In genomic region chr16:15046692-15047376, GRCh38 we compare ENCODE assay signal across 18 cellular contexts. TPM values are rescaled to one million over a fixed set of nuclear protein-coding genes. Genes with fewer than 3 reads are reported as not detected.
DNase-seq lines count a peak whose midpoint lies in the region; ATAC-seq, FAIRE-seq and TF ChIP-seq lines count a peak whose summit lies in the region.
"Had no signal": no experiment of that assay in that cellular context is flagged by ENCODE, and none has a peak within 500 bp of the region (broad histone marks: within the 10 kb centered on the region; RNA-seq: fewer than 3 reads in every experiment).

No MANE protein-coding gene starts in this region.

- TF ChIP-seq CTCF in HepG2 (CRISPR knock-in tag; IDR thresholded peaks at IDR 0.05): 0 out of 2 replicates have a peak, but pooled peaks have one; percentile 22
- TF ChIP-seq CTCF in right lobe of liver (IDR thresholded peaks at IDR 0.05): no peak
- no peak for TF ChIP-seq CTCF in endodermal cell (conservative IDR thresholded peaks at IDR 0.05)

- peaks cover 22% of the 10 kb centered on the region for H3K79me2 ChIP-seq in HepG2 (ENCODE audit: insufficient read depth, low read length)

- H3K4me1 Mint-ChIP-seq in T-helper 17 cell (peaks cover 4% of the 10 kb centered on the region), endodermal cell (peaks cover 1% of the 10 kb centered on the region)

- CTCF ChIA-PET in HepG2 (lab: Yijun Ruan, JAX; ENCODE audit: low intra/inter-chr PET ratio, low total read pairs): no interaction called here

- DNase-seq in HepG2 (ENCODE audit: low spot score) (no peak), right lobe of liver (no peak), T-helper 17 cell (no peak), endodermal cell (no peak), aorta (no peak), NCI-H1694 (lab: John Stamatoyannopoulos, UW) (no peak)
- DNase-seq: COR-L47, HCEC 1CT, NCI-H1105 treated with DMSO at 0.1 percent for 48 hours, NCI-H187, NCI-H69, PC-9 had no signal

- no peak for TF ChIP-seq EP300 in HepG2 (IDR thresholded peaks at IDR 0.05; ENCODE audit: low read depth in 2 of 2, low read length in 2 of 2)
- TF ChIP-seq EP300 in HepG2 (CRISPR knock-in tag; IDR thresholded peaks at IDR 0.05; ENCODE audit: borderline replicate concordance): no peak

- peaks cover 4% of the 10 kb centered on the region; the same call in 1 of the 2 replicates for H4K20me1 ChIP-seq in HepG2 (ENCODE audit: insufficient read depth, low read length)

- H3K27me3 Mint-ChIP-seq in T-helper 17 cell (no peaks in the 10 kb centered on the region), endodermal cell (ENCODE audit: insufficient read depth) (no peaks in the 10 kb centered on the region)
- H3K27me3 Mint-ChIP-seq: IgD-negative memory B cell had no signal

- no TSS peak for BruUV-seq in HepG2 (replicated peaks; lab: Mats Ljungman, UMichigan)

- no peak for FAIRE-seq in HepG2 (lab: Jason Lieb, UNC)
- FAIRE-seq: GM19239 had no signal

- no peak for TF ChIP-seq RAD21 in HepG2 (CRISPR knock-in tag; IDR thresholded peaks at IDR 0.05)

- H3K4me3 Mint-ChIP-seq in T-helper 17 cell (peak overlapping the region; percentile 37), endodermal cell (no peak overlapping the region)

- H3K4me1 ChIP-seq in HepG2 (ENCODE audit: insufficient read depth, low read length) (peaks cover 12% of the 10 kb centered on the region), right lobe of liver (peaks cover 0 to 20% (median 7%) of the 10 kb centered on the region in 4 donors), endodermal cell (ENCODE audit: control insufficient read depth, insufficient read depth, low read length) (no peaks in the 10 kb centered on the region), aorta (ENCODE audit: control insufficient read depth in 1 of 2, insufficient read depth in 2 of 2, low read length in 2 of 2) (no peaks in the 10 kb centered on the region)

- intact Hi-C loops in HepG2 (cut with micrococcal nuclease; ENCODE audit: unreplicated experiment): no loop called here
- intact Hi-C loops in right lobe of liver (cut with DNase I): no loop called here
- intact Hi-C loops in aorta (cut with DNase I): no loop called here

- H3K27me3 ChIP-seq in HepG2 (ENCODE audit: control insufficient read depth in 1 of 2, insufficient read depth in 2 of 2, low read length in 2 of 2) (no peaks in the 10 kb centered on the region), right lobe of liver (no peaks in the 10 kb centered on the region), endodermal cell (ENCODE audit: control insufficient read depth, insufficient read depth, low read length, poor library complexity, severe bottlenecking) (no peaks in the 10 kb centered on the region), aorta (ENCODE audit: control insufficient read depth in 1 of 2, insufficient read depth in 2 of 2, low read length in 1 of 2) (no peaks in the 10 kb centered on the region)

- in situ Hi-C loops in HepG2 (cut with HindIII; ENCODE audit: extremely low pct_ligation_motif_present, low pct_unique_long_range_greater_than_20kb): no loop called here

- no peak overlapping the region for H3K4me2 ChIP-seq in HepG2 (ENCODE audit: low read depth, low read length)
- H3K4me2 ChIP-seq: PC-9 had no signal

- no peaks in the 10 kb centered on the region for H3K9me3 ChIP-seq in HepG2 (ENCODE audit: low read length)
- no peaks in the 10 kb centered on the region for H3K9me3 ChIP-seq in right lobe of liver
- H3K9me3 ChIP-seq in T-helper 17 cell (ENCODE audit: control insufficient read depth, low read length, poor library complexity, severe bottlenecking): no peaks in the 10 kb centered on the region
- H3K9me3 ChIP-seq in endodermal cell (ENCODE audit: control insufficient read depth, low read length): no peaks in the 10 kb centered on the region
- no peaks in the 10 kb centered on the region for H3K9me3 ChIP-seq in aorta (ENCODE audit: control insufficient read depth, low read length)

- H3K4me3 ChIP-seq in HepG2 (replicated peaks in 1 of 3; ENCODE audit: insufficient read depth in 1 of 3, low read depth in 2 of 3, low read length in 3 of 3) (no peak overlapping the region), right lobe of liver (no peak overlapping the region), endodermal cell (ENCODE audit: low read length) (no peak overlapping the region), aorta (ENCODE audit: low read length in 2 of 2) (no peak overlapping the region)
- H3K4me3 ChIP-seq: PC-9 had no signal

- ATAC-seq in HepG2 (peak; percentile 8; the same call in 2 of the 3 replicates), right lobe of liver (no peak), T-helper 17 cell (no peak), aorta (ENCODE audit: low FRiP score) (peak; percentile 44), HG02610 (IDR thresholded peaks at IDR 0.05; ENCODE audit: unreplicated experiment) (no peak), HG03571 (IDR thresholded peaks at IDR 0.05; ENCODE audit: unreplicated experiment) (no peak)
- ATAC-seq: Right ventricle myocardium inferior had no signal

- no peak for TF ChIP-seq POLR2A in HepG2 (IDR thresholded peaks at IDR 0.05; ENCODE audit: insufficient read depth in 1 of 2, low read depth in 2 of 2, low read length in 2 of 2)
- TF ChIP-seq POLR2A in right lobe of liver (IDR thresholded peaks at IDR 0.05): no peak

- peaks cover 21 to 29% of the 10 kb centered on the region in 2 experiments; a peak in 4 of 5 replicates for H3K36me3 ChIP-seq in HepG2 (replicated peaks in 1 of 2; ENCODE audit: control insufficient read depth in 1 of 2, insufficient read depth in 2 of 2, low read length in 2 of 2)
- no peaks in the 10 kb centered on the region for H3K36me3 ChIP-seq in right lobe of liver
- peaks cover 24% of the 10 kb centered on the region for H3K36me3 ChIP-seq in endodermal cell (ENCODE audit: control insufficient read depth, insufficient read depth, low read length)
- peaks cover 0 to 3% of the 10 kb centered on the region in 2 donors for H3K36me3 ChIP-seq in aorta (ENCODE audit: control insufficient read depth in 1 of 2, insufficient read depth in 2 of 2, low read length in 1 of 2)

- POLR2A ChIA-PET in HepG2 (lab: Yijun Ruan, JAX): no interaction called here

- WGBS in HepG2 (ENCODE audit: low lambda C conversion rate): 91% methylated on average over 21 of the region's 21 CpGs
- WGBS in right lobe of liver (ENCODE audit: insufficient coverage, low coverage, low lambda C conversion rate, missing lambda C conversion rate): 93% methylated on average over 16 of the region's 21 CpGs
- 94 to 96% methylated on average over 12 to 21 of the region's 21 CpGs for WGBS in endodermal cell (ENCODE audit: insufficient coverage in 1 of 2, insufficient read length in 1 of 2), 2 experiments
- WGBS in aorta, 2 donors: 95% methylated on average over 21 of the region's 21 CpGs

- no peak overlapping the region for H2AFZ ChIP-seq in HepG2 (ENCODE audit: low read length)
- H2AFZ ChIP-seq: PC-9 had no signal

- peak overlapping the region; percentile 16 for H3K27ac Mint-ChIP-seq in T-helper 17 cell
- peak overlapping the region; percentile 37 for H3K27ac Mint-ChIP-seq in endodermal cell

- H3K36me3 Mint-ChIP-seq in T-helper 17 cell (ENCODE audit: low read depth): peaks cover 9% of the 10 kb centered on the region
- peaks cover 38% of the 10 kb centered on the region for H3K36me3 Mint-ChIP-seq in endodermal cell (ENCODE audit: low read depth)

- H3K27ac ChIP-seq in HepG2 (ENCODE audit: extremely low read length, insufficient read depth, low read length): no peak overlapping the region
- H3K27ac ChIP-seq in right lobe of liver: no peak overlapping the region
- no peak overlapping the region for H3K27ac ChIP-seq in endodermal cell (ENCODE audit: low read depth, low read length)
- no peak overlapping the region for H3K27ac ChIP-seq in aorta (ENCODE audit: low read depth in 1 of 2, low read length in 2 of 2)
- H3K27ac ChIP-seq: C4-2B, PC-9 had no signal

- H3K9me3 Mint-ChIP-seq in endodermal cell: no peaks in the 10 kb centered on the region
- H3K9me3 Mint-ChIP-seq: IgD-negative memory B cell had no signal

- H3K9ac ChIP-seq in HepG2 (ENCODE audit: insufficient read depth, low read depth, low read length) (no peak overlapping the region), endodermal cell (ENCODE audit: extremely low read depth, low read length, poor library complexity, severe bottlenecking) (no peak overlapping the region)

RNA-seq across cellular contexts. Expression of gene NTAN1, which starts 9.0 kb away (rescaled TPM):
- 41.8 and 58.3 TPM in 2 replicates for total RNA-seq in HepG2 (2016; rRNA removed; fragmentation: Illumina TruSeq; extraction: Trizol)
- total RNA-seq in HepG2 (2016; cell fraction: cytosol; rRNA removed; fragmentation: Illumina TruSeq; extraction: Trizol; ENCODE audit: low read depth): 386 and 399 TPM in 2 replicates
- 38.1 and 61.2 TPM in 2 replicates for total RNA-seq in HepG2 (2016; cell fraction: insoluble cytoplasmic fraction; rRNA removed; fragmentation: Illumina TruSeq; extraction: Trizol)
- 288 and 302 TPM in 2 replicates for total RNA-seq in HepG2 (2016; cell fraction: membrane; rRNA removed; fragmentation: Illumina TruSeq; extraction: Trizol)
- total RNA-seq in HepG2 (2016; cell fraction: nucleus; rRNA removed; fragmentation: Illumina TruSeq; extraction: Trizol): 23.6 and 28.1 TPM in 2 replicates
- 103 and 135 TPM in 2 replicates for polyA plus RNA-seq in HepG2 (2011; rRNA removed)
- polyA plus RNA-seq in HepG2 (2011; cell fraction: cytosol; rRNA removed): 76.3 and 86.4 TPM in 2 replicates
- 51.6 and 57.1 TPM in 2 replicates for polyA plus RNA-seq in HepG2 (2011; cell fraction: nucleus; rRNA removed)
- polyA plus RNA-seq in HepG2 (2012): 58.2 and 65.1 TPM in 2 replicates
- 580 and 583 TPM in 2 replicates for polyA plus RNA-seq in HepG2 (2016; cell fraction: cytosol; fragmentation: Illumina TruSeq; extraction: Trizol; ENCODE audit: low read depth)
- 56.0 and 59.7 TPM in 2 replicates for polyA plus RNA-seq in HepG2 (2016; cell fraction: insoluble cytoplasmic fraction; fragmentation: Illumina TruSeq; extraction: Trizol; ENCODE audit: low read depth)
- 344 and 370 TPM in 2 replicates for polyA plus RNA-seq in HepG2 (2016; cell fraction: membrane; fragmentation: Illumina TruSeq; extraction: Trizol; ENCODE audit: low read depth)
- polyA plus RNA-seq in HepG2 (2016; cell fraction: nucleus; fragmentation: Illumina TruSeq; extraction: Trizol; ENCODE audit: insufficient read depth, low read depth): 59.0 and 59.9 TPM in 2 replicates
- polyA minus RNA-seq in HepG2 (2011; rRNA and poly(A)+ RNA removed; ENCODE audit: low replicate concordance): 45.2 and 119 TPM in 2 replicates
- 55.7 and 63.7 TPM in 2 replicates for polyA minus RNA-seq in HepG2 (2011; cell fraction: cytosol; rRNA and poly(A)+ RNA removed)
- 36.7 and 38.4 TPM in 2 replicates for polyA minus RNA-seq in HepG2 (2011; cell fraction: nucleus; rRNA and poly(A)+ RNA removed)
- 10 to 100 TPM; 14.7 to 30.0 (median 16.8) TPM for total RNA-seq in right lobe of liver
- total RNA-seq in T-helper 17 cell: 10 to 100 TPM; 26.5 to 34.4 TPM
- 10 to 100 TPM; 47.2 to 57.3 TPM for total RNA-seq in endodermal cell
- 55.9 TPM for polyA plus RNA-seq in endodermal cell (2013, experiment 1 of 2)
- 51.5 TPM for polyA plus RNA-seq in endodermal cell (2013, experiment 2 of 2)
- total RNA-seq in aorta: 10 to 100 TPM; 36.0 to 49.5 TPM
- 10 to 100 TPM; 64.3 to 99.8 TPM for polyA plus RNA-seq in aorta

RNA-seq across cellular contexts. Expression of gene RRN3, which starts 47.2 kb away (rescaled TPM):
- total RNA-seq in HepG2 (2016; rRNA removed; fragmentation: Illumina TruSeq; extraction: Trizol) (67.0 and 101 TPM in 2 replicates), right lobe of liver (10 to 100 TPM; 13.0 to 20.4 (median 16.2) TPM), T-helper 17 cell (10 to 100 TPM; 32.9 to 37.2 TPM), endodermal cell (10 to 100 TPM; 28.6 to 30.6 TPM), aorta (10 to 100 TPM; 19.1 to 22.9 TPM)
- total RNA-seq in HepG2 (2016; cell fraction: cytosol; rRNA removed; fragmentation: Illumina TruSeq; extraction: Trizol; ENCODE audit: low read depth): 4.5 and 7.2 TPM in 2 replicates
- 66.8 and 102 TPM in 2 replicates for total RNA-seq in HepG2 (2016; cell fraction: insoluble cytoplasmic fraction; rRNA removed; fragmentation: Illumina TruSeq; extraction: Trizol)
- total RNA-seq in HepG2 (2016; cell fraction: membrane; rRNA removed; fragmentation: Illumina TruSeq; extraction: Trizol): 13.9 and 15.7 TPM in 2 replicates
- total RNA-seq in HepG2 (2016; cell fraction: nucleus; rRNA removed; fragmentation: Illumina TruSeq; extraction: Trizol): 48.4 and 52.4 TPM in 2 replicates
- polyA plus RNA-seq in HepG2 (2011; rRNA removed) (43.5 and 45.8 TPM in 2 replicates), aorta (10 to 100 TPM in 1 of 2 donors, 1 to 10 TPM in 1; 9.4 to 11.7 TPM)
- polyA plus RNA-seq in HepG2 (2011; cell fraction: cytosol; rRNA removed): 20.4 and 34.2 TPM in 2 replicates
- 25.0 and 25.7 TPM in 2 replicates for polyA plus RNA-seq in HepG2 (2011; cell fraction: nucleus; rRNA removed)
- 38.3 and 41.0 TPM in 2 replicates for polyA plus RNA-seq in HepG2 (2012)
- polyA plus RNA-seq in HepG2 (2016; cell fraction: cytosol; fragmentation: Illumina TruSeq; extraction: Trizol; ENCODE audit: low read depth): 1.9 and 2.1 TPM in 2 replicates
- polyA plus RNA-seq in HepG2 (2016; cell fraction: insoluble cytoplasmic fraction; fragmentation: Illumina TruSeq; extraction: Trizol; ENCODE audit: low read depth): 73.5 and 79.0 TPM in 2 replicates
- 5.8 and 6.6 TPM in 2 replicates for polyA plus RNA-seq in HepG2 (2016; cell fraction: membrane; fragmentation: Illumina TruSeq; extraction: Trizol; ENCODE audit: low read depth)
- polyA plus RNA-seq in HepG2 (2016; cell fraction: nucleus; fragmentation: Illumina TruSeq; extraction: Trizol; ENCODE audit: insufficient read depth, low read depth): 64.5 and 64.7 TPM in 2 replicates
- polyA minus RNA-seq in HepG2 (2011; rRNA and poly(A)+ RNA removed; ENCODE audit: low replicate concordance): 42.6 and 47.9 TPM in 2 replicates
- 36.9 and 45.0 TPM in 2 replicates for polyA minus RNA-seq in HepG2 (2011; cell fraction: cytosol; rRNA and poly(A)+ RNA removed)
- 42.0 and 45.3 TPM in 2 replicates for polyA minus RNA-seq in HepG2 (2011; cell fraction: nucleus; rRNA and poly(A)+ RNA removed)
- polyA plus RNA-seq in endodermal cell (2013, experiment 1 of 2): 27.4 TPM
- polyA plus RNA-seq in endodermal cell (2013, experiment 2 of 2): 25.0 TPM

Comparison
In these comparisons a context has a peak if more than half of its experiments do, and no peak if none do; other contexts are left out.
1. ATAC-seq: peak in HepG2 (single experiment) and aorta (single experiment); none in right lobe of liver (0 of 4), T-helper 17 cell (single experiment), HG02610 (single experiment) and HG03571 (single experiment).